Comparison of ENCODE assay signal across 8 cellular contexts in genomic region chr3:13420817-13421755, GRCh38. TPM values are rescaled to one million over a fixed set of nuclear protein-coding genes. Genes with fewer than 3 reads are reported as not detected.
A peak's percentile ranks its signal among the peaks of the same experiment; 100 is the strongest.
DNase-seq lines count a peak whose midpoint lies in the region; TF ChIP-seq lines count a peak whose summit lies in the region.

No MANE protein-coding gene starts in this region.

- TF ChIP-seq POLR2A in GM10847 (IDR thresholded peaks at IDR 0.05; ENCODE audit: extremely low read depth, insufficient read length) (peak; percentile 30), sigmoid colon (IDR thresholded peaks at IDR 0.05) (no peak)

- H3K27me3 ChIP-seq in endocrine pancreas (ENCODE audit: control insufficient read depth, insufficient read depth, low read length) (no peaks in the 10 kb centered on the region), sigmoid colon (peaks cover 0 to 4% (median 0%) of the 10 kb centered on the region in 3 donors)

- intact Hi-C loops in sigmoid colon (cut with DNase I) (no loop called here), posterior vena cava (cut with DNase I) (no loop called here)

- no peak for TF ChIP-seq CTCF in sigmoid colon (IDR thresholded peaks at IDR 0.05)

- no peaks in the 10 kb centered on the region for H3K9me3 ChIP-seq in endocrine pancreas (ENCODE audit: control insufficient read depth, low read length)
- no peaks in the 10 kb centered on the region for H3K9me3 ChIP-seq in sigmoid colon

- no peak for TF ChIP-seq EP300 in sigmoid colon (IDR thresholded peaks at IDR 0.05)

- peak; percentile 10 for DNase-seq in HT1080 (ENCODE audit: low read depth)
- peak; percentile 88 for DNase-seq in activated CD4-positive, alpha-beta T cell treated with anti-CD3 and anti-CD28 coated beads for 48 hours
- DNase-seq in sigmoid colon: no peak
- no peak for DNase-seq in posterior vena cava (ENCODE audit: low spot score)
- no peak for DNase-seq in NCI-H446 (lab: John Stamatoyannopoulos, UW)
- no peak for DNase-seq in NCI-H345 (lab: John Stamatoyannopoulos, UW)

- peak overlapping the region; percentile 49 for H3K9ac ChIP-seq in endocrine pancreas (ENCODE audit: control insufficient read depth, insufficient read depth, low read length)

- H3K36me3 ChIP-seq in endocrine pancreas (ENCODE audit: control insufficient read depth, insufficient read depth, low read length) (no peaks in the 10 kb centered on the region), sigmoid colon (no peaks in the 10 kb centered on the region)

- peak overlapping the region in 1 of 4 donors; percentile 12 for H3K27ac ChIP-seq in sigmoid colon

- H3K4me1 ChIP-seq in endocrine pancreas (ENCODE audit: control insufficient read depth, insufficient read depth, low read length) (peaks cover 5% of the 10 kb centered on the region), sigmoid colon (peaks cover 0 to 14% (median 10%) of the 10 kb centered on the region in 4 donors)

- H3K4me3 ChIP-seq in endocrine pancreas (ENCODE audit: control insufficient read depth, insufficient read depth, low read length) (no peak overlapping the region), sigmoid colon (peak overlapping the region; percentile 2 to 61 (median 56))

- WGBS in sigmoid colon, 2 donors: 50 to 74% methylated on average over 27 of the region's 27 CpGs

RNA-seq across cellular contexts. Expression of gene NUP210, which starts 1.0 kb away (rescaled TPM):
- total RNA-seq in HT1080 (2014; rRNA removed; shearing (Covaris generic)): 0.23 and 0.39 TPM in 2 replicates
- polyA plus RNA-seq in HT1080 (2015; cell fraction: cytosol; rRNA removed): 0.19 TPM in 2 replicates
- 0.30 and 0.87 TPM in 2 replicates for polyA plus RNA-seq in HT1080 (2015; cell fraction: nucleus; rRNA removed)
- total RNA-seq in sigmoid colon: 1 to 10 TPM; 1.4 to 6.1 (median 3.1) TPM
- 10 to 100 TPM in 1 of 3 donors, 1 to 10 TPM in 1, under 1 TPM in 1; under 0.01 to 26.4 (median 2.1) TPM for polyA plus RNA-seq in sigmoid colon
- total RNA-seq in posterior vena cava: 1 to 10 TPM; 2.2 to 2.5 TPM

RNA-seq across cellular contexts. Expression of gene HDAC11, which starts 59.0 kb away (rescaled TPM):
- 1.7 and 2.6 TPM in 2 replicates for total RNA-seq in HT1080 (2014; rRNA removed; shearing (Covaris generic))
- polyA plus RNA-seq in HT1080 (2015; cell fraction: cytosol; rRNA removed): 4.0 and 6.2 TPM in 2 replicates
- 3.4 and 4.6 TPM in 2 replicates for polyA plus RNA-seq in HT1080 (2015; cell fraction: nucleus; rRNA removed)
- total RNA-seq in sigmoid colon (10 to 100 TPM; 15.5 to 17.2 (median 16.7) TPM), posterior vena cava (10 to 100 TPM; 12.9 to 15.3 TPM)
- 10 to 100 TPM; 20.6 to 30.3 (median 22.8) TPM for polyA plus RNA-seq in sigmoid colon

Comparison
In these comparisons a context has a peak if more than half of its experiments do, and no peak if none do; other contexts are left out.
1. DNase-seq: peak in HT1080 (single experiment) and activated CD4-positive, alpha-beta T cell treated with anti-CD3 and anti-CD28 coated beads for 48 hours (single experiment); none in sigmoid colon (single experiment), posterior vena cava (single experiment), NCI-H446 (0 of 2) and NCI-H345 (single experiment).